22 cellular contexts compared by ENCODE assay signal in the genomic region with DNA sequence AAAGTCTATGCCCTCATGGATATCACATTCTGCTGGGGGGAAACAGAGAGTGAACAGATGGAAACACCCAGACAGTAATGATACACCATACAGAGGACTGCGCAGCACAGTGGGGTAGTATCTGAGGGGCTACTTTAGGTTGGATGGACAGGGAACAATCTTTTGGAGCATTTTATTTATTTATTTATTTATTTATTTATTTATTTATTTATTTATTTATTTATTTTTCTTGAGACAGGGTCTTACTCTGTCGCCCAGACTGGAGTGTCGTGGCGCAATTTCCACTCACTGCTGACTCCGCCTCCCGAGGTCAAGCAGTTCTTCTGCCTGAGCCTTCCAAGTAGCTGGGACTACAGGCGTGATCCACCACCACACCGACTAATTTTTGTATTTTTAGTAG.
"Had no signal": no experiment of that assay in that cellular context is flagged by ENCODE, and none has a peak within 500 bp of the region (broad histone marks: within the 10 kb centered on the region; RNA-seq: fewer than 3 reads in every experiment).

No MANE protein-coding gene starts in this region.

- H3K27me3 Mint-ChIP-seq: progenitor cell of endocrine pancreas had no signal

- H3K9me3 Mint-ChIP-seq: activated naive CD8-positive, alpha-beta T cell treated with anti-CD3 and anti-CD28 coated beads, Interleukin-2, amount 50 U/mL, for 24 hours; memory B cell; naive thymus-derived CD8-positive, alpha-beta T cell; stimulated activated naive CD8-positive, alpha-beta T cell treated with anti-CD3 and anti-CD28 coated beads, Interleukin-15, amount 100 ng/mL, for 72 hours had no signal

- H3K27ac Mint-ChIP-seq: activated naive CD8-positive, alpha-beta T cell treated with anti-CD3 and anti-CD28 coated beads, Interleukin-2, amount 50 U/mL, for 24 hours; memory B cell; stimulated activated naive CD8-positive, alpha-beta T cell treated with anti-CD3 and anti-CD28 coated beads, Interleukin-15, amount 100 ng/mL, for 72 hours had no signal

- H3K27me3 ChIP-seq: ascending aorta, cardiac muscle cell, right atrium auricular region, upper lobe of left lung had no signal

- H3K4me3 Mint-ChIP-seq: activated naive CD8-positive, alpha-beta T cell treated with anti-CD3 and anti-CD28 coated beads, Interleukin-2, amount 50 U/mL, for 24 hours; memory B cell; stimulated activated naive CD8-positive, alpha-beta T cell treated with anti-CD3 and anti-CD28 coated beads, Interleukin-15, amount 100 ng/mL, for 72 hours had no signal

- H3K27ac ChIP-seq: ascending aorta, cardiac muscle cell, right atrium auricular region, skin epidermis had no signal

- H3K9me3 ChIP-seq: ascending aorta, right atrium auricular region, upper lobe of left lung had no signal

- DNase-seq: activated CD4-positive, alpha-beta T cell treated with anti-CD3 and anti-CD28 coated beads for 1 hour; activated CD4-positive, alpha-beta T cell treated with anti-CD3 and anti-CD28 coated beads, Interleukin-2, amount 50 U/mL, for 4 hours; activated naive CD4-positive, alpha-beta T cell; activated naive CD8-positive, alpha-beta T cell treated with anti-CD3 and anti-CD28 coated beads, Interleukin-2, amount 50 U/mL, for 24 hours; activated T-cell treated with anti-CD3 and anti-CD28 coated beads for 4 hours; foreskin melanocyte; head of caudate nucleus; kidney; left ventricle myocardium superior; naive thymus-derived CD8-positive, alpha-beta T cell; nucleus accumbens; stimulated activated naive CD8-positive, alpha-beta T cell treated with anti-CD3 and anti-CD28 coated beads, Interleukin-15, amount 100 ng/mL, for 72 hours; T-helper 1 cell; T1000 had no signal

- H3K36me3 Mint-ChIP-seq: memory B cell; naive thymus-derived CD8-positive, alpha-beta T cell had no signal

- H3K36me3 ChIP-seq: ascending aorta, cardiac muscle cell, right atrium auricular region, upper lobe of left lung had no signal

- ATAC-seq: activated naive CD8-positive, alpha-beta T cell treated with anti-CD3 and anti-CD28 coated beads, Interleukin-2, amount 50 U/mL, for 24 hours; left ventricle myocardium superior; naive thymus-derived CD8-positive, alpha-beta T cell; SK-N-SH treated with all-trans-retinoic acid at 6 μM for 48 hours; stimulated activated naive CD8-positive, alpha-beta T cell treated with anti-CD3 and anti-CD28 coated beads, Interleukin-15, amount 100 ng/mL, for 72 hours had no signal

- H3K4me3 ChIP-seq: ascending aorta, cardiac muscle cell, right atrium auricular region, upper lobe of left lung had no signal

- H3K4me1 Mint-ChIP-seq: activated naive CD8-positive, alpha-beta T cell treated with anti-CD3 and anti-CD28 coated beads, Interleukin-2, amount 50 U/mL, for 24 hours; memory B cell; stimulated activated naive CD8-positive, alpha-beta T cell treated with anti-CD3 and anti-CD28 coated beads, Interleukin-15, amount 100 ng/mL, for 72 hours had no signal
